7 cellular contexts compared by ENCODE assay signal in the genomic region with DNA sequence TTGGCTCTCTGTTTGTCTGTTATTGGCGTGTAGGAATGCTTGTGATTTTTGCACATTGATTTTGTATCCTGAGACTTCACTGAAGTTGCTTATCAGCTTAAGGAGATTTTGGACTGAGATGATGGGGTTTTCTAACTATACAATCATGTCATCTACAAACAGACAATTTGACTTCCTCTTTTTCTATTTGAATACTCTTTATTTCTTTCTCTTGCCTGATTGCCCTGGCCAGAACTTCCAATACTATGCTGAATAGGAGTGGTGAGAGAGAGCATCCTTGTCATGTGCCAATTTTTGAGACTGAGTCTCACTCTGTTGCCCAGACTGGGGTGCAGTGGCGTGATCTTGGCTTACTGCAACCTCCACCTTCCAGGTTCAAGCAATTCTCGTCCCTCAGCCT. TPM values are rescaled to one million over a fixed set of nuclear protein-coding genes. Genes with fewer than 3 reads are reported as not detected.
DNase-seq lines count a peak whose midpoint lies in the region; ATAC-seq, FAIRE-seq and TF ChIP-seq lines count a peak whose summit lies in the region.
"Not testable (repeated sequence)": the region's sequence is repeated elsewhere in the genome, so short reads cannot be mapped to it uniquely, and the experiment has no call there.
"Had no signal": no experiment of that assay in that cellular context is flagged by ENCODE, and none has a peak within 500 bp of the region (broad histone marks: within the 10 kb centered on the region; RNA-seq: fewer than 3 reads in every experiment).

No MANE protein-coding gene starts in this region.

- TF ChIP-seq POLR2A in HCT116 (IDR thresholded peaks at IDR 0.05; ENCODE audit: borderline replicate concordance, extremely low read depth, insufficient read depth, insufficient read length), result not testable (repeated sequence)

- not testable (repeated sequence) for H3K9ac ChIP-seq in HCT116 (ENCODE audit: low read length); astrocyte (ENCODE audit: low read length)

- intact Hi-C loops in HCT116 (cut with micrococcal nuclease), result not testable (repeated sequence)
- intact Hi-C loops in activated B cell treated with CpG ODN at 0.5 μM for 24 hours (cut with micrococcal nuclease), result loop anchor here (1.0 kb wide), 3 partner anchors 24 to 121 kb away; partner anchors contain the start of genes NKAPD1 and PIH1D2

- peak overlapping the region; percentile 52 for H3K4me2 ChIP-seq in HCT116 (ENCODE audit: low read length)
- H3K4me2 ChIP-seq in astrocyte (ENCODE audit: low read length), result not testable (repeated sequence)

- not testable (repeated sequence) for TF ChIP-seq CTCF in HCT116 (IDR thresholded peaks at IDR 0.05 in 2 of 3, conservative IDR thresholded peaks at IDR 0.05 in 1 of 3; ENCODE audit: borderline replicate concordance in 1 of 3, insufficient read depth in 1 of 3, low read depth in 2 of 3, low read length in 2 of 3); activated B cell treated with CpG ODN at 0.5 μM for 24 hours (IDR thresholded peaks at IDR 0.05); astrocyte (IDR thresholded peaks at IDR 0.05; ENCODE audit: insufficient read depth, low read depth, low read length)

- FAIRE-seq in astrocyte (lab: Jason Lieb, UNC), result not testable (repeated sequence)

- H3K4me3 Mint-ChIP-seq in activated B cell treated with CpG ODN at 0.5 μM for 24 hours, result peak overlapping the region; percentile 54
- H3K4me3 Mint-ChIP-seq in astrocyte (ENCODE audit: unreplicated experiment), result peak overlapping the region; percentile 21
- peak overlapping the region; percentile 21 for H3K4me3 Mint-ChIP-seq in memory B cell
- not testable (repeated sequence) for H3K4me3 Mint-ChIP-seq in stimulated activated naive CD8-positive, alpha-beta T cell treated with anti-CD3 and anti-CD28 coated beads, Interleukin-15, Interleukin-2, amounts not matched to agents 100 ng/mL and 50 ng/mL, for 24 hours

- H3K4me1 ChIP-seq in HCT116 (ENCODE audit: control insufficient read depth in 1 of 2, insufficient read depth in 2 of 2, low read length in 2 of 2), result peaks cover 7 to 27% of the 10 kb centered on the region in 2 experiments; a peak in 3 of 4 replicates
- H3K4me1 ChIP-seq in astrocyte (ENCODE audit: insufficient read depth, low read length), result not testable (repeated sequence)

- not testable (repeated sequence) for BruUV-seq in HCT116 (replicated peaks; lab: Mats Ljungman, UMichigan)

- H3K79me2 ChIP-seq in HCT116 (ENCODE audit: insufficient read depth, low read length), result peaks cover 31% of the 10 kb centered on the region
- H3K79me2 ChIP-seq in astrocyte (ENCODE audit: insufficient read depth, low read length), result not testable (repeated sequence)

- not testable (repeated sequence) for H3K27me3 ChIP-seq in HCT116 (ENCODE audit: insufficient read depth, low read length); astrocyte (ENCODE audit: insufficient read depth, low read length)

- not testable (repeated sequence) for H3K4me3 ChIP-seq in HCT116 (replicated peaks in 1 of 2; ENCODE audit: low read depth in 1 of 2, low read length in 2 of 2); astrocyte (ENCODE audit: insufficient read depth, low read depth, low read length)

- RAD21 ChIA-PET in HCT116 (lab: Charles Lee; ENCODE audit: low non-redundant PET in 1 of 2, low total read pairs in 2 of 2, uncharacterized antibody in 2 of 2, unreplicated experiment in 2 of 2), result not testable (repeated sequence)

- H3K9me2 ChIP-seq in HCT116 (ENCODE audit: insufficient read depth), result not testable (repeated sequence)

- H3K9me3 ChIP-seq in HCT116 (ENCODE audit: control insufficient read depth in 1 of 2, insufficient read depth in 1 of 2, low read depth in 1 of 2, low read length in 2 of 2); astrocyte (ENCODE audit: insufficient read depth, low read depth, low read length): not testable (repeated sequence)

- H3K9me3 Mint-ChIP-seq in activated B cell treated with CpG ODN at 0.5 μM for 24 hours; astrocyte (ENCODE audit: unreplicated experiment); memory B cell; stimulated activated naive CD8-positive, alpha-beta T cell treated with anti-CD3 and anti-CD28 coated beads, Interleukin-15, Interleukin-2, amounts not matched to agents 100 ng/mL and 50 ng/mL, for 24 hours: not testable (repeated sequence)

- H3K36me3 Mint-ChIP-seq in activated B cell treated with CpG ODN at 0.5 μM for 24 hours (ENCODE audit: low read depth), result peaks cover 69% of the 10 kb centered on the region
- peaks cover 27% of the 10 kb centered on the region for H3K36me3 Mint-ChIP-seq in astrocyte (ENCODE audit: low read depth, unreplicated experiment)
- peaks cover 25% of the 10 kb centered on the region for H3K36me3 Mint-ChIP-seq in memory B cell
- H3K36me3 Mint-ChIP-seq in stimulated activated naive CD8-positive, alpha-beta T cell treated with anti-CD3 and anti-CD28 coated beads, Interleukin-15, Interleukin-2, amounts not matched to agents 100 ng/mL and 50 ng/mL, for 24 hours (ENCODE audit: low read depth), result peaks cover 83% of the 10 kb centered on the region

- H3K36me3 ChIP-seq in HCT116 (ENCODE audit: control insufficient read depth in 1 of 2, insufficient read depth in 2 of 2, low read length in 2 of 2) (peaks cover 34 to 35% of the 10 kb centered on the region in 2 experiments; a peak in 2 of 4 replicates), astrocyte (ENCODE audit: insufficient read depth, low read length) (peaks cover 22% of the 10 kb centered on the region)

- not testable (repeated sequence) for ATAC-seq in HCT116
- ATAC-seq in activated B cell treated with CpG ODN at 0.5 μM for 24 hours (ENCODE audit: low read depth) (peak; percentile 53), memory B cell (ENCODE audit: low read depth) (peak; percentile 48)

- not testable (repeated sequence) for H3K27me3 Mint-ChIP-seq in activated B cell treated with CpG ODN at 0.5 μM for 24 hours; astrocyte (ENCODE audit: low read depth, unreplicated experiment); memory B cell; stimulated activated naive CD8-positive, alpha-beta T cell treated with anti-CD3 and anti-CD28 coated beads, Interleukin-15, Interleukin-2, amounts not matched to agents 100 ng/mL and 50 ng/mL, for 24 hours

- H3K27ac Mint-ChIP-seq in activated B cell treated with CpG ODN at 0.5 μM for 24 hours, result peak overlapping the region; percentile 83
- not testable (repeated sequence) for H3K27ac Mint-ChIP-seq in astrocyte (ENCODE audit: unreplicated experiment)
- H3K27ac Mint-ChIP-seq in memory B cell, result peak overlapping the region; percentile 71
- H3K27ac Mint-ChIP-seq in stimulated activated naive CD8-positive, alpha-beta T cell treated with anti-CD3 and anti-CD28 coated beads, Interleukin-15, Interleukin-2, amounts not matched to agents 100 ng/mL and 50 ng/mL, for 24 hours, result peak overlapping the region; percentile 63

- peak overlapping the region; percentile 41 for H3K27ac ChIP-seq in HCT116 (ENCODE audit: low read depth, low read length)
- not testable (repeated sequence) for H3K27ac ChIP-seq in astrocyte (ENCODE audit: low read depth, low read length)

- peaks cover 56% of the 10 kb centered on the region for H3K4me1 Mint-ChIP-seq in activated B cell treated with CpG ODN at 0.5 μM for 24 hours
- not testable (repeated sequence) for H3K4me1 Mint-ChIP-seq in astrocyte (ENCODE audit: low read depth, unreplicated experiment)
- H3K4me1 Mint-ChIP-seq in memory B cell, result peaks cover 24% of the 10 kb centered on the region
- peaks cover 31% of the 10 kb centered on the region for H3K4me1 Mint-ChIP-seq in stimulated activated naive CD8-positive, alpha-beta T cell treated with anti-CD3 and anti-CD28 coated beads, Interleukin-15, Interleukin-2, amounts not matched to agents 100 ng/mL and 50 ng/mL, for 24 hours (ENCODE audit: low read depth)

- H2AFZ ChIP-seq in HCT116 (ENCODE audit: low read depth, low read length, poor library complexity, severe bottlenecking); astrocyte (ENCODE audit: low read depth, low read length): not testable (repeated sequence)

- TF ChIP-seq RAD21 in HCT116 (IDR thresholded peaks at IDR 0.05; ENCODE audit: low read depth), result not testable (repeated sequence)

- POLR2A ChIA-PET in HCT116 (lab: Charles Lee), result not testable (repeated sequence)
- POLR2A ChIA-PET in activated B cell treated with CpG ODN at 0.5 μM for 24 hours (lab: Charles Lee), result interaction anchor here (0.6 to 1.9 kb wide), 6 partner anchors 17 to 135 kb away, joined by 3 to 12 read pairs (median 6); partner anchors contain the start of genes DLAT, SDHD and TIMM8B

- DNase-seq in HCT116 (ENCODE audit: low read depth, low spot score); activated B cell treated with CpG ODN at 0.5 μM for 24 hours; astrocyte (ENCODE audit: low read depth); memory B cell (ENCODE audit: low spot score in 2 of 2): not testable (repeated sequence)
- DNase-seq in OCI-M1 (lab: John Stamatoyannopoulos, UW), result peak; percentile 47

- not testable (repeated sequence) for H4K20me1 ChIP-seq in HCT116 (ENCODE audit: insufficient read depth); astrocyte (ENCODE audit: insufficient read depth, low read length)

- CTCF ChIA-PET in HCT116 (lab: Charles Lee); activated B cell treated with CpG ODN at 0.5 μM for 24 hours (lab: Charles Lee): not testable (repeated sequence)

RNA-seq across cellular contexts. Expression of gene DLAT, which starts 23.0 kb away (rescaled TPM):
- 68.1 TPM for total RNA-seq in HCT116 (2021; ENCODE audit: unreplicated experiment)
- polyA plus RNA-seq in HCT116 (2012), result 18.0 and 24.6 TPM in 2 replicates
- total RNA-seq in activated B cell treated with CpG ODN at 0.5 μM for 24 hours, result 27.5 and 31.5 TPM in 2 replicates
- 31.8 and 34.2 TPM in 2 replicates for total RNA-seq in astrocyte

RNA-seq across cellular contexts. Expression of gene PIH1D2, which starts 25.6 kb away (rescaled TPM):
- 1.6 TPM for total RNA-seq in HCT116 (2021; ENCODE audit: unreplicated experiment)
- 0.55 and 0.72 TPM in 2 replicates for polyA plus RNA-seq in HCT116 (2012)
- 0.22 and 0.44 TPM in 2 replicates for total RNA-seq in activated B cell treated with CpG ODN at 0.5 μM for 24 hours
- 1.0 and 1.3 TPM in 2 replicates for total RNA-seq in astrocyte
- total RNA-seq: CD4-positive, alpha-beta T cell had no signal

RNA-seq across cellular contexts. Expression of gene NKAPD1, which starts 25.8 kb away (rescaled TPM):
- total RNA-seq in HCT116 (2021; ENCODE audit: unreplicated experiment) (19.4 TPM), activated B cell treated with CpG ODN at 0.5 μM for 24 hours (24.0 and 26.3 TPM in 2 replicates), astrocyte (24.3 and 27.7 TPM in 2 replicates)
- polyA plus RNA-seq in HCT116 (2012), result 10.9 and 15.5 TPM in 2 replicates

RNA-seq across cellular contexts. Expression of gene TIMM8B, which starts 38.3 kb away (rescaled TPM):
- total RNA-seq in HCT116 (2021; ENCODE audit: unreplicated experiment) (62.1 TPM), activated B cell treated with CpG ODN at 0.5 μM for 24 hours (37.0 and 39.6 TPM in 2 replicates), astrocyte (68.1 and 68.9 TPM in 2 replicates)
- polyA plus RNA-seq in HCT116 (2012), result 63.5 and 73.7 TPM in 2 replicates

RNA-seq across cellular contexts. Expression of gene SDHD, which starts 38.4 kb away (rescaled TPM):
- total RNA-seq in HCT116 (2021; ENCODE audit: unreplicated experiment), result 129 TPM
- polyA plus RNA-seq in HCT116 (2012), result 160 and 163 TPM in 2 replicates
- 79.9 and 82.1 TPM in 2 replicates for total RNA-seq in activated B cell treated with CpG ODN at 0.5 μM for 24 hours
- total RNA-seq in astrocyte, result 45.2 and 46.5 TPM in 2 replicates
